15 cellular contexts compared by ENCODE assay signal in genomic region chr3:118369892-118370491, GRCh38.
A peak's percentile ranks its signal among the peaks of the same experiment; 100 is the strongest.
DNase-seq lines count a peak whose midpoint lies in the region; ATAC-seq and TF ChIP-seq lines count a peak whose summit lies in the region.
"Had no signal": no experiment of that assay in that cellular context is flagged by ENCODE, and none has a peak within 500 bp of the region (broad histone marks: within the 10 kb centered on the region; RNA-seq: fewer than 3 reads in every experiment).

No MANE protein-coding gene starts in this region.

- H3K23ac ChIP-seq in mesendoderm (ENCODE audit: low read length): no peak overlapping the region

- no peaks in the 10 kb centered on the region for H3K79me2 ChIP-seq in mesendoderm (ENCODE audit: control insufficient read depth, insufficient read depth, low read length)

- no peaks in the 10 kb centered on the region for H3K79me1 ChIP-seq in mesendoderm (ENCODE audit: low read length)

- H3K4me1 ChIP-seq in HEK293 (ENCODE audit: control insufficient read depth, insufficient read depth, low read length) (no peaks in the 10 kb centered on the region), mesendoderm (ENCODE audit: control insufficient read depth, low read depth, low read length) (no peaks in the 10 kb centered on the region)
- H3K4me1 ChIP-seq in effector memory CD4-positive, alpha-beta T cell (ENCODE audit: control insufficient read depth, insufficient read depth, low read length, poor library complexity, severe bottlenecking): no peaks in the 10 kb centered on the region
- H3K4me1 ChIP-seq: BLaER1 treated with 17β-estradiol and CSF1 and Interleukin-3, amounts not matched to agents 10 nM and 100 nM; HAP-1 had no signal

- H3K27ac Mint-ChIP-seq in WTC11: no peak overlapping the region
- H3K27ac Mint-ChIP-seq: CD4-positive, CD25-positive, alpha-beta regulatory T cell had no signal

- DNase-seq in NCI-H1105 treated with DMSO at 0.1 percent for 48 hours (lab: John Stamatoyannopoulos, UW): peak; percentile 22
- DNase-seq in NCI-H1105 (lab: John Stamatoyannopoulos, UW): no peak
- no peak for DNase-seq in WTC11 (ENCODE audit: low spot score)
- DNase-seq in mesendoderm: peak; percentile 11
- DNase-seq in effector memory CD4-positive, alpha-beta T cell: no peak
- DNase-seq in cerebellar nuclear complex (lab: John Stamatoyannopoulos, UW): no peak
- DNase-seq: ACHN; CD4-positive, CD25-positive, alpha-beta regulatory T cell; DND-41; GDM1; IMR-90; KG1 had no signal

- H3K36me3 Mint-ChIP-seq in WTC11: peaks cover 20% of the 10 kb centered on the region
- H3K36me3 Mint-ChIP-seq: CD4-positive, CD25-positive, alpha-beta regulatory T cell had no signal

- no peak overlapping the region for H3K27ac ChIP-seq in HEK293 (ENCODE audit: extremely low read depth, low read depth, low read length)
- no peak overlapping the region for H3K27ac ChIP-seq in mesendoderm (ENCODE audit: low read depth, low read length)
- no peak overlapping the region for H3K27ac ChIP-seq in effector memory CD4-positive, alpha-beta T cell (ENCODE audit: insufficient read depth, low read length, poor library complexity, severe bottlenecking)
- H3K27ac ChIP-seq: BLaER1 treated with 17β-estradiol and CSF1 and Interleukin-3, amounts not matched to agents 10 nM and 100 nM had no signal

- no peak overlapping the region for H2BK15ac ChIP-seq in mesendoderm (replicated peaks; ENCODE audit: low read depth)

- H3K4me1 Mint-ChIP-seq in WTC11: no peaks in the 10 kb centered on the region
- H3K4me1 Mint-ChIP-seq: CD4-positive, CD25-positive, alpha-beta regulatory T cell had no signal

- no peak overlapping the region for H3K56ac ChIP-seq in mesendoderm (ENCODE audit: low read length)

- H3K4me2 ChIP-seq in mesendoderm (ENCODE audit: low read length): no peak overlapping the region
- H3K4me2 ChIP-seq: BLaER1 treated with 17β-estradiol and CSF1 and Interleukin-3, amounts not matched to agents 10 nM and 100 nM had no signal

- TF ChIP-seq CTCF in HEK293 (tag by site-specific recombination; IDR thresholded peaks at IDR 0.05) (no peak), WTC11 (IDR thresholded peaks at IDR 0.05) (no peak)

- CTCF ChIA-PET in HEK293 (lab: Yijun Ruan, JAX) (interaction anchor here (0.6 kb wide), 1 partner anchor 514 kb away, joined by 3 read pairs; no protein-coding TSS in a partner anchor), WTC11 (lab: Charles Lee) (no interaction called here)

- H3K4me3 ChIP-seq in HEK293 (ENCODE audit: low read depth, low read length): no peak overlapping the region
- H3K4me3 ChIP-seq in mesendoderm (ENCODE audit: low read length): no peak overlapping the region
- no peak overlapping the region for H3K4me3 ChIP-seq in effector memory CD4-positive, alpha-beta T cell (ENCODE audit: insufficient read depth, low read depth, low read length, poor library complexity, severe bottlenecking)
- H3K4me3 ChIP-seq: BLaER1 treated with 17β-estradiol and CSF1 and Interleukin-3, amounts not matched to agents 10 nM and 100 nM; HAP-1 had no signal

- ATAC-seq in WTC11: no peak

- no peak overlapping the region for H3K4ac ChIP-seq in mesendoderm (ENCODE audit: low read depth, low read length)

- no peak overlapping the region for H4K5ac ChIP-seq in mesendoderm (ENCODE audit: low read length)

- no peak overlapping the region for H2BK5ac ChIP-seq in mesendoderm (ENCODE audit: low read length)

- H4K8ac ChIP-seq in mesendoderm (ENCODE audit: low read depth, low read length): no peak overlapping the region

- no peak overlapping the region for H2BK120ac ChIP-seq in mesendoderm (ENCODE audit: low read depth, low read length)

- peaks cover 2% of the 10 kb centered on the region; the same call in 1 of the 2 replicates for H3K27me3 Mint-ChIP-seq in WTC11 (ENCODE audit: low read depth)
- H3K27me3 Mint-ChIP-seq: CD4-positive, CD25-positive, alpha-beta regulatory T cell had no signal

- no peaks in the 10 kb centered on the region for H3K36me3 ChIP-seq in HEK293 (ENCODE audit: control insufficient read depth in 2 of 2, insufficient read depth in 1 of 2, low read length in 2 of 2)
- H3K36me3 ChIP-seq in mesendoderm (ENCODE audit: control insufficient read depth, insufficient read depth, low read length): no peaks in the 10 kb centered on the region
- no peaks in the 10 kb centered on the region for H3K36me3 ChIP-seq in effector memory CD4-positive, alpha-beta T cell (ENCODE audit: control insufficient read depth, insufficient read depth, low read length)
- H3K36me3 ChIP-seq: BLaER1 treated with 17β-estradiol and CSF1 and Interleukin-3, amounts not matched to agents 10 nM and 100 nM; HAP-1 had no signal

- peaks cover 46% of the 10 kb centered on the region for H3K9me3 Mint-ChIP-seq in WTC11

- H3K18ac ChIP-seq in mesendoderm (ENCODE audit: low read length): no peak overlapping the region

- no peaks in the 10 kb centered on the region for H3K27me3 ChIP-seq in mesendoderm (ENCODE audit: insufficient read depth, low read length, poor library complexity)
- no peaks in the 10 kb centered on the region for H3K27me3 ChIP-seq in effector memory CD4-positive, alpha-beta T cell (replicated peaks; ENCODE audit: control insufficient read depth, insufficient read depth, low read length, poor library complexity, severe bottlenecking)
- H3K27me3 ChIP-seq: BLaER1 treated with 17β-estradiol and CSF1 and Interleukin-3, amounts not matched to agents 10 nM and 100 nM had no signal

- no peaks in the 10 kb centered on the region for H3K9me3 ChIP-seq in HEK293 (ENCODE audit: control insufficient read depth, insufficient read depth, low read depth, low read length)
- no peaks in the 10 kb centered on the region for H3K9me3 ChIP-seq in effector memory CD4-positive, alpha-beta T cell (ENCODE audit: control insufficient read depth, low read length)

- no peak overlapping the region for H3K4me3 Mint-ChIP-seq in WTC11
- H3K4me3 Mint-ChIP-seq: CD4-positive, CD25-positive, alpha-beta regulatory T cell had no signal

- POLR2A ChIA-PET in HEK293 (lab: Yijun Ruan, JAX): no interaction called here
- POLR2A ChIA-PET in WTC11 (lab: Charles Lee): no interaction called here

- no peak overlapping the region for H2AK5ac ChIP-seq in mesendoderm (ENCODE audit: low read length)

- no CpG with 5 or more reads among the region's 4 CpGs for WGBS in mesendoderm (ENCODE audit: extremely low coverage, insufficient coverage, low lambda C conversion rate)

- no peak overlapping the region for H3K9ac ChIP-seq in mesendoderm (ENCODE audit: low read length)
- H3K9ac ChIP-seq: BLaER1 treated with 17β-estradiol and CSF1 and Interleukin-3, amounts not matched to agents 10 nM and 100 nM had no signal

TF ChIP-seq in HEK293, 187 proteins besides CTCF, POLR2A, EP300 and RAD21:
- no peak for TF ChIP-seq ZNF555 (tag by site-specific recombination; conservative IDR thresholded peaks at IDR 0.05)
- TF ChIP-seq TRIM28 (IDR thresholded peaks at IDR 0.05; ENCODE audit: borderline replicate concordance, low read length): peak; percentile 98
- TF ChIP-seq SETDB1 (IDR thresholded peaks at IDR 0.05; ENCODE audit: insufficient read length, low read length): peak; percentile 93
- TF ChIP-seq ZNF24 (tag by site-specific recombination; IDR thresholded peaks at IDR 0.05): no peak
- TF ChIP-seq ZBTB48 (tag by site-specific recombination; IDR thresholded peaks at IDR 0.05): no peak
- no peak for TF ChIP-seq ZNF23 (tag by site-specific recombination; IDR thresholded peaks at IDR 0.05; ENCODE audit: borderline replicate concordance)
- TF ChIP-seq ZNF621 (tag by site-specific recombination; IDR thresholded peaks at IDR 0.05): no peak

TF ChIP-seq in WTC11, 78 proteins besides CTCF, POLR2A, EP300 and RAD21:
- TF ChIP-seq ZNF317 (CRISPR knock-in tag; IDR thresholded peaks at IDR 0.05; ENCODE audit: borderline replicate concordance, low read depth): peak; percentile 100
- TF ChIP-seq PRRX2 (CRISPR knock-in tag; IDR thresholded peaks at IDR 0.05): no peak

Comparison
In these comparisons a context has a peak if more than half of its experiments do, and no peak if none do; other contexts are left out.
1. DNase-seq: peak in NCI-H1105 treated with DMSO at 0.1 percent for 48 hours (single experiment) and mesendoderm (single experiment); none in NCI-H1105 (single experiment), WTC11 (single experiment), effector memory CD4-positive, alpha-beta T cell (0 of 3) and cerebellar nuclear complex (0 of 2).